24 cellular contexts compared by ENCODE assay signal in genomic region chr4:182208651-182209050, GRCh38. TPM values are rescaled to one million over a fixed set of nuclear protein-coding genes. Genes with fewer than 3 reads are reported as not detected.
A peak's percentile ranks its signal among the peaks of the same experiment; 100 is the strongest.
DNase-seq lines count a peak whose midpoint lies in the region; ATAC-seq and TF ChIP-seq lines count a peak whose summit lies in the region.
"Had no signal": no experiment of that assay in that cellular context is flagged by ENCODE, and none has a peak within 500 bp of the region (broad histone marks: within the 10 kb centered on the region; RNA-seq: fewer than 3 reads in every experiment).

No MANE protein-coding gene starts in this region.

- peak overlapping the region; percentile 43; the same call in 1 of the 2 replicates for H3K27ac ChIP-seq in IMR-90 (ENCODE audit: insufficient read depth, low read length)
- peak overlapping the region; percentile 66 for H3K27ac ChIP-seq in muscle layer of duodenum (ENCODE audit: low read length)
- H3K27ac ChIP-seq in smooth muscle cell (ENCODE audit: low read depth) = peak overlapping the region; percentile 98
- H3K27ac ChIP-seq: body of pancreas, esophagus squamous epithelium, thoracic aorta had no signal

- no peak overlapping the region for H3K23ac ChIP-seq in IMR-90 (ENCODE audit: low read depth, low read length)

- H2BK20ac ChIP-seq in IMR-90 (ENCODE audit: low read depth, low read length) = peak overlapping the region; percentile 73

- peak overlapping the region; percentile 73 for H3K4ac ChIP-seq in IMR-90 (ENCODE audit: low read depth, low read length)

- ATAC-seq in IMR-90 (ENCODE audit: low read depth) (no peak), GM19467 (IDR thresholded peaks at IDR 0.05; ENCODE audit: unreplicated experiment) (no peak), HG02759 (IDR thresholded peaks at IDR 0.05; ENCODE audit: unreplicated experiment) (no peak)
- ATAC-seq: activated CD4-positive, CD25-positive, alpha-beta regulatory T cell treated with anti-CD3 and anti-CD28 coated beads, Interleukin-2, amount 50 U/mL, for 24 hours; body of pancreas; K562 had no signal

- H3K36me3 ChIP-seq in IMR-90 (ENCODE audit: control insufficient read depth, insufficient read depth, low read length) = no peaks in the 10 kb centered on the region
- H3K36me3 ChIP-seq in muscle layer of duodenum (ENCODE audit: control insufficient read depth in 1 of 2, insufficient read depth in 2 of 2, low read length in 2 of 2) = no peaks in the 10 kb centered on the region
- no peaks in the 10 kb centered on the region for H3K36me3 ChIP-seq in smooth muscle cell (ENCODE audit: low read depth)
- H3K36me3 ChIP-seq: esophagus squamous epithelium, MG63, thoracic aorta had no signal

- peak overlapping the region; percentile 44 for H4K5ac ChIP-seq in IMR-90 (ENCODE audit: low read depth, low read length)

- H3K9ac ChIP-seq in IMR-90 (ENCODE audit: low read depth, low read length) (no peak overlapping the region), smooth muscle cell (ENCODE audit: low read depth) (peak overlapping the region; percentile 84)

- peak overlapping the region in 1 of 2 experiments; percentile 61; a peak in 2 of 4 replicates for H4K8ac ChIP-seq in IMR-90 (ENCODE audit: low read depth in 2 of 2, low read length in 2 of 2)

- DNase-seq in IMR-90 (no peak), choroid plexus epithelial cell (ENCODE audit: low read depth) (peak; percentile 8), smooth muscle cell (lab: John Stamatoyannopoulos, UW; ENCODE audit: unreplicated experiment) (no peak), DMS 273 treated with DMSO at 0.1 percent for 48 hours (lab: John Stamatoyannopoulos, UW) (no peak), ureter (ENCODE audit: low spot score) (no peak)
- DNase-seq: activated CD4-positive, alpha-beta memory T cell treated with anti-CD3 and anti-CD28 coated beads for 36 hours; activated effector memory CD4-positive, alpha-beta T cell treated with anti-CD3 and anti-CD28 coated beads, Interleukin-2, amount 50 U/mL, for 16 hours; activated naive CD8-positive, alpha-beta T cell treated with anti-CD3 and anti-CD28 coated beads, Interleukin-2, amount 10 ng/mL, durations not matched to agents 7 days and 5 days; body of pancreas; effector memory CD4-positive, alpha-beta T cell; esophagus squamous epithelium; MG63; NCI-H2081; NCI-H345; SHP77; stimulated activated CD4-positive, alpha-beta T cell treated with anti-CD3 and anti-CD28 coated beads, Interleukin-12 subunit alpha, Interleukin-12 subunit beta, amount 100 ng/mL, for 4 hours; stimulated activated CD4-positive, alpha-beta T cell treated with anti-CD3 and anti-CD28 coated beads, Interleukin-4, amount 100 ng/mL, for 24 hours; stimulated activated naive CD4-positive, alpha-beta T cell had no signal

- H3K56ac ChIP-seq in IMR-90 (ENCODE audit: extremely low read depth, insufficient read depth, low read length) = no peak overlapping the region

- H3K27me3 ChIP-seq in IMR-90 (ENCODE audit: control insufficient read depth, insufficient read depth, low read length) = no peaks in the 10 kb centered on the region
- H3K27me3 ChIP-seq in muscle layer of duodenum (ENCODE audit: low read depth, low read length) = no peaks in the 10 kb centered on the region
- no peaks in the 10 kb centered on the region for H3K27me3 ChIP-seq in smooth muscle cell (ENCODE audit: low read depth)
- H3K27me3 ChIP-seq: body of pancreas, esophagus squamous epithelium, MG63 had no signal

- no peak for TF ChIP-seq POLR2A in IMR-90 (IDR thresholded peaks at IDR 0.05; ENCODE audit: low read depth, low read length)

- H2BK15ac ChIP-seq in IMR-90 (ENCODE audit: low read depth, low read length) = peak overlapping the region; percentile 19; the same call in 1 of the 3 replicates

- POLR2A ChIA-PET in IMR-90 (lab: Charles Lee; ENCODE audit: unreplicated experiment) = no interaction called here

- H2BK5ac ChIP-seq in IMR-90 (ENCODE audit: low read depth, low read length, poor library complexity, severe bottlenecking) = peak overlapping the region; percentile 57

- CTCF ChIA-PET in IMR-90 (lab: Yijun Ruan, JAX) = no interaction called here

- H3K9me3 ChIP-seq in IMR-90 (ENCODE audit: control insufficient read depth, insufficient read depth, low read length) (no peaks in the 10 kb centered on the region), muscle layer of duodenum (ENCODE audit: control insufficient read depth in 1 of 2, low read length in 2 of 2) (no peaks in the 10 kb centered on the region), smooth muscle cell (replicated peaks; ENCODE audit: low read depth) (no peaks in the 10 kb centered on the region)
- H3K9me3 ChIP-seq: body of pancreas, esophagus squamous epithelium, MG63, thoracic aorta had no signal

- H3K9me1 ChIP-seq in IMR-90 (ENCODE audit: insufficient read depth, low read length) = peaks cover 11% of the 10 kb centered on the region

- H3F3A ChIP-seq in smooth muscle cell (ENCODE audit: low read depth) = peaks cover 42% of the 10 kb centered on the region

- H3K79me2 ChIP-seq in smooth muscle cell (ENCODE audit: low read depth) = peaks cover 54% of the 10 kb centered on the region

- H2BK120ac ChIP-seq in IMR-90 (ENCODE audit: low read depth, low read length) = peak overlapping the region; percentile 67

- H2AFZ ChIP-seq in IMR-90 (replicated peaks; ENCODE audit: low read length, poor library complexity) (no peak overlapping the region), smooth muscle cell (ENCODE audit: low read depth) (no peak overlapping the region)

- H4K91ac ChIP-seq in IMR-90 (ENCODE audit: insufficient read depth, low read depth, low read length) = peak overlapping the region; percentile 64

- no CpG with 5 or more reads among the region's 6 CpGs for WGBS in IMR-90 (ENCODE audit: extremely low coverage in 2 of 2, insufficient read length in 1 of 2), 2 experiments
- WGBS in smooth muscle cell (ENCODE audit: low lambda C conversion rate) = 92% methylated on average over 5 of the region's 6 CpGs

- H3K4me2 ChIP-seq in IMR-90 (ENCODE audit: low read depth, low read length) (no peak overlapping the region), smooth muscle cell (peak overlapping the region; percentile 78)

- peak overlapping the region; percentile 66 for H3K18ac ChIP-seq in IMR-90 (ENCODE audit: low read depth, low read length)

- H2AK9ac ChIP-seq in IMR-90 (replicated peaks; ENCODE audit: low read depth, low read length, poor library complexity) = no peak overlapping the region

- in situ Hi-C loops in IMR-90 (cut with MboI; ENCODE audit: low sequenced_read_pairs) = no loop called here

- peak overlapping the region; percentile 70; the same call in 1 of the 2 replicates for H3K14ac ChIP-seq in IMR-90 (replicated peaks; ENCODE audit: low read depth, low read length)

- BruUV-seq in IMR-90 (replicated peaks; lab: Mats Ljungman, UMichigan) = no TSS peak

- dilution Hi-C loops in IMR-90 (cut with HindIII; ENCODE audit: low sequenced_read_pairs, unreplicated experiment) = no loop called here

- H2AK5ac ChIP-seq in IMR-90 (ENCODE audit: low read depth, low read length) = peak overlapping the region; percentile 52

- H4K20me1 ChIP-seq in IMR-90 (ENCODE audit: insufficient read depth, low read length) (no peaks in the 10 kb centered on the region), smooth muscle cell (ENCODE audit: low read depth) (peaks cover 4% of the 10 kb centered on the region)

- H3K4me3 ChIP-seq in IMR-90 (ENCODE audit: insufficient read depth, low read depth, low read length) (no peak overlapping the region), choroid plexus epithelial cell (ENCODE audit: low read depth, low read length) (no peak overlapping the region), muscle layer of duodenum (ENCODE audit: low read depth in 1 of 2, low read length in 2 of 2) (no peak overlapping the region), smooth muscle cell (no peak overlapping the region)
- H3K4me3 ChIP-seq: body of pancreas, esophagus squamous epithelium, K562, MG63, thoracic aorta had no signal

- TF ChIP-seq CTCF in IMR-90 (conservative IDR thresholded peaks at IDR 0.05; ENCODE audit: low read depth, low read length) (no peak), choroid plexus epithelial cell (conservative IDR thresholded peaks at IDR 0.05; ENCODE audit: low read depth, low read length) (no peak), smooth muscle cell (IDR thresholded peaks at IDR 0.05; ENCODE audit: borderline replicate concordance, insufficient read depth, poor library complexity, severe bottlenecking) (no peak)

- H3K79me1 ChIP-seq in IMR-90 (ENCODE audit: low read depth in 1 of 2, low read length in 2 of 2) = peaks cover 5 to 20% of the 10 kb centered on the region in 2 experiments; a peak in 2 of 4 replicates

- H3K4me1 ChIP-seq in IMR-90 (ENCODE audit: control insufficient read depth, insufficient read depth, low read length) = peaks cover 10% of the 10 kb centered on the region
- H3K4me1 ChIP-seq in muscle layer of duodenum (ENCODE audit: control insufficient read depth in 1 of 2, insufficient read depth in 2 of 2, low read length in 2 of 2) = peaks cover 4 to 12% of the 10 kb centered on the region in 2 donors
- peaks cover 61% of the 10 kb centered on the region for H3K4me1 ChIP-seq in smooth muscle cell (ENCODE audit: low read depth)
- H3K4me1 ChIP-seq: body of pancreas had no signal

- intact Hi-C loops in IMR-90 (cut with micrococcal nuclease) = no loop called here

- no peak for TF ChIP-seq RAD21 in IMR-90 (IDR thresholded peaks at IDR 0.05; ENCODE audit: low read length)

TF ChIP-seq in IMR-90, 13 proteins besides CTCF, POLR2A, EP300 and RAD21 (continues in another document):
- TF ChIP-seq CEBPB (IDR thresholded peaks at IDR 0.05; ENCODE audit: low read depth, low read length) (no peak), SMC3 (IDR thresholded peaks at IDR 0.05; ENCODE audit: low read depth, low read length) (no peak), ELK1 (IDR thresholded peaks at IDR 0.05; ENCODE audit: borderline replicate concordance, low read depth, low read length) (no peak), RCOR1 (IDR thresholded peaks at IDR 0.05; ENCODE audit: insufficient replicate concordance, low read length) (no peak), FOS (IDR thresholded peaks at IDR 0.05; ENCODE audit: low read depth, low read length) (no peak), NFE2L2 (IDR thresholded peaks at IDR 0.05; ENCODE audit: low read depth, low read length) (no peak)

RNA-seq across cellular contexts. Expression of gene TENM3, which starts 34.6 kb away (rescaled TPM):
- total RNA-seq in IMR-90 (2012; rRNA removed) (127 and 173 TPM in 2 replicates), smooth muscle cell (295 and 299 TPM in 2 replicates), ureter (0.96 TPM)
- polyA plus RNA-seq in IMR-90 (2012; rRNA removed) (29.9 and 31.3 TPM in 2 replicates), smooth muscle cell (46.6 and 46.9 TPM in 2 replicates)
- 17.3 and 27.4 TPM in 2 replicates for polyA plus RNA-seq in IMR-90 (2012; cell fraction: cytosol; rRNA removed)
- 22.0 and 26.1 TPM in 2 replicates for polyA plus RNA-seq in IMR-90 (2012; cell fraction: nucleus; rRNA removed; ENCODE audit: low replicate concordance)
- total RNA-seq: activated CD4-positive, alpha-beta memory T cell treated with anti-CD3 and anti-CD28 coated beads for 36 hours; activated naive CD8-positive, alpha-beta T cell treated with anti-CD3 and anti-CD28 coated beads, Interleukin-2, amount 10 ng/mL, durations not matched to agents 7 days and 5 days had no signal

Comparison
In these comparisons a context has a peak if more than half of its experiments do, and no peak if none do; other contexts are left out.
1. H3K27ac ChIP-seq: peak in every context shown above with its lines; median percentile 98 in smooth muscle cell; 66 in muscle layer of duodenum; 43 in IMR-90.
2. RNA of gene TENM3, which starts 34.6 kb away (total RNA-seq): 295 to 299 TPM in smooth muscle cell and 127 to 173 TPM in IMR-90; 0.96 TPM in ureter (single experiment); every median in the first group is over 10 times any median in the second.